In the genomic region with DNA sequence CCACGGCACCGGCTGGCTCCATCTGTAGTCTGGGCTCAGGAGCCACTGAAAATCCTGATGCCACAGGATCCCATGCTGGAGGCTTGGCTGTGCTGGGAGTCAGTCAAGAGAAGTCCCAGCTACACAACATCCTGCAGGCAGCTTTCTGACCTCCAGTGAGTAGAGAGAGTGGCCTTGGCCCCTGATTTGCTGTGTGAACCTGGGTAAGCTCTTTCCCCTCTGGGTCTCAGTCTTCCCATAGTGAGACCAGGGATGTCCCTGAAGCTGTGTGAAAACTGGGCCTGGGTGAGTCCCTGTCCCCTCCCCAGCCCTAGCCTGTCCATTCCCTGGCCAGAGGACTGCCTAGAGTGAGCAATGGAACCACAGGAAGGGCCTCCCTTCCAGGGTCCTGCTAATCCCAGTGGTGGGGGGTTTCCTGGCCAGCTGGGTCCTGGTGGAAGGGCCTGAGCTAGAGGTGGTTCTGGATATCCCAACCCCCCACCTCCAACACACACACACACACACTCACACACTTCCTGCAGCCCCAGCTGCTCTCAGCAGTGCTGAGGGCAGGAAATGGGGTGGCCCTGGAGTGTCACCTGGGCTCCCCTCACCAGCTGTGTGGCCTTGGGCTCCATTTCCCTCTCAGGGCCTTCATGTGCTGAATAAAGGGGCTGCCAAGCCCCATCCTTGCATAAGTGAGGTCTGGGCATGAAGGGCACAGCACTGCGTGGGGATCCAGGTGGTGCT, we compare ENCODE assay signal across 8 cellular contexts. TPM values are rescaled to one million over a fixed set of nuclear protein-coding genes. Genes with fewer than 3 reads are reported as not detected.
DNase-seq lines count a peak whose midpoint lies in the region; ATAC-seq and TF ChIP-seq lines count a peak whose summit lies in the region.
"Not testable (repeated sequence)": the region's sequence is repeated elsewhere in the genome, so short reads cannot be mapped to it uniquely, and the experiment has no call there.

No MANE protein-coding gene starts in this region.

- not testable (repeated sequence) for H3K4me1 ChIP-seq in right atrium auricular region

- H3K27me3 Mint-ChIP-seq in CD4-positive, alpha-beta T cell; T-helper 17 cell; activated T-helper 17 cell treated with anti-CD3 and anti-CD28 coated beads, Interleukin-2, amount 50 U/mL, for 72 hours; stimulated activated naive B cell treated with anti-CD40 and anti-IgM and Interleukin-4, amounts not matched to agents 10 μg/mL and 1 μg/mL and 100 μg/mL, for 72 hours: not testable (repeated sequence)

- H3K36me3 ChIP-seq in right atrium auricular region: not testable (repeated sequence)

- peak; percentile 95 for ATAC-seq in CD4-positive, alpha-beta T cell (ENCODE audit: poor library complexity)
- peak; percentile 78 for ATAC-seq in GM19395 (IDR thresholded peaks at IDR 0.05; ENCODE audit: unreplicated experiment)
- peak; percentile 59 for ATAC-seq in GM21723 (IDR thresholded peaks at IDR 0.05; ENCODE audit: unreplicated experiment)
- peak; percentile 78 for ATAC-seq in HG03108 (IDR thresholded peaks at IDR 0.05; ENCODE audit: unreplicated experiment)
- ATAC-seq in T-helper 17 cell: peak; percentile 89
- peak; percentile 60 for ATAC-seq in activated T-helper 17 cell treated with anti-CD3 and anti-CD28 coated beads, Interleukin-2, amount 50 U/mL, for 72 hours (replicated peaks)
- ATAC-seq in stimulated activated naive B cell treated with anti-CD40 and anti-IgM and Interleukin-4, amounts not matched to agents 10 μg/mL and 1 μg/mL and 100 μg/mL, for 72 hours (replicated peaks): peak; percentile 56 to 65

- not testable (repeated sequence) for H3K9me3 ChIP-seq in CD4-positive, alpha-beta T cell (ENCODE audit: control insufficient read depth, low read length); T-helper 17 cell (ENCODE audit: control insufficient read depth, low read length, poor library complexity, severe bottlenecking); right atrium auricular region

- CTCF ChIA-PET in CD4-positive, alpha-beta T cell (lab: Charles Lee): not testable (repeated sequence)

- TF ChIP-seq CTCF in CD4-positive, alpha-beta T cell (IDR thresholded peaks at IDR 0.05); right atrium auricular region (IDR thresholded peaks at IDR 0.05): not testable (repeated sequence)

- H3K27ac ChIP-seq in CD4-positive, alpha-beta T cell (ENCODE audit: low read depth, low read length); right atrium auricular region: not testable (repeated sequence)

- H3K4me3 Mint-ChIP-seq in CD4-positive, alpha-beta T cell; T-helper 17 cell; activated T-helper 17 cell treated with anti-CD3 and anti-CD28 coated beads, Interleukin-2, amount 50 U/mL, for 72 hours; stimulated activated naive B cell treated with anti-CD40 and anti-IgM and Interleukin-4, amounts not matched to agents 10 μg/mL and 1 μg/mL and 100 μg/mL, for 72 hours: not testable (repeated sequence)

- H3K27ac Mint-ChIP-seq in CD4-positive, alpha-beta T cell; activated T-helper 17 cell treated with anti-CD3 and anti-CD28 coated beads, Interleukin-2, amount 50 U/mL, for 72 hours; stimulated activated naive B cell treated with anti-CD40 and anti-IgM and Interleukin-4, amounts not matched to agents 10 μg/mL and 1 μg/mL and 100 μg/mL, for 72 hours: not testable (repeated sequence)
- H3K27ac Mint-ChIP-seq in T-helper 17 cell: peak overlapping the region; percentile 19

- not testable (repeated sequence) for H3K9me3 Mint-ChIP-seq in CD4-positive, alpha-beta T cell; activated T-helper 17 cell treated with anti-CD3 and anti-CD28 coated beads, Interleukin-2, amount 50 U/mL, for 72 hours; stimulated activated naive B cell treated with anti-CD40 and anti-IgM and Interleukin-4, amounts not matched to agents 10 μg/mL and 1 μg/mL and 100 μg/mL, for 72 hours

- intact Hi-C loops in CD4-positive, alpha-beta T cell (cut with DNase I, micrococcal nuclease): loop anchor here in 1 of 2 experiments (10.0 kb wide), 1 partner anchor 47 kb away; no protein-coding TSS in a partner anchor

- POLR2A ChIA-PET in CD4-positive, alpha-beta T cell (lab: Charles Lee): not testable (repeated sequence)

- not testable (repeated sequence) for H3K4me3 ChIP-seq in right atrium auricular region

- peak in 1 of 10 experiments; percentile 15 for DNase-seq in CD4-positive, alpha-beta T cell
- not testable (repeated sequence) for DNase-seq in T-helper 17 cell; stimulated activated naive B cell treated with anti-CD40 and anti-IgM and Interleukin-4, amounts not matched to agents 10 μg/mL and 1 μg/mL and 100 μg/mL, for 72 hours
- peak; percentile 53 for DNase-seq in right atrium auricular region (ENCODE audit: low spot score)

- H3K36me3 Mint-ChIP-seq in CD4-positive, alpha-beta T cell (ENCODE audit: low read depth); T-helper 17 cell (ENCODE audit: low read depth); activated T-helper 17 cell treated with anti-CD3 and anti-CD28 coated beads, Interleukin-2, amount 50 U/mL, for 72 hours (ENCODE audit: low read depth); stimulated activated naive B cell treated with anti-CD40 and anti-IgM and Interleukin-4, amounts not matched to agents 10 μg/mL and 1 μg/mL and 100 μg/mL, for 72 hours: not testable (repeated sequence)

- not testable (repeated sequence) for H3K27me3 ChIP-seq in CD4-positive, alpha-beta T cell (ENCODE audit: control insufficient read depth, insufficient read depth, low read length); right atrium auricular region

- H3K4me1 Mint-ChIP-seq in CD4-positive, alpha-beta T cell (ENCODE audit: low read depth); T-helper 17 cell; activated T-helper 17 cell treated with anti-CD3 and anti-CD28 coated beads, Interleukin-2, amount 50 U/mL, for 72 hours; stimulated activated naive B cell treated with anti-CD40 and anti-IgM and Interleukin-4, amounts not matched to agents 10 μg/mL and 1 μg/mL and 100 μg/mL, for 72 hours: not testable (repeated sequence)

RNA-seq across cellular contexts. Expression of a gene that starts 17.5 kb away (rescaled TPM):
- total RNA-seq in CD4-positive, alpha-beta T cell: 1 to 10 TPM in 1 of 2 experiments, under 1 TPM in 1; 0.93 to 1.1 TPM
- 1 to 10 TPM; 1.4 to 1.9 TPM for total RNA-seq in T-helper 17 cell
- 1 to 10 TPM; 1.2 to 1.5 TPM for total RNA-seq in activated T-helper 17 cell treated with anti-CD3 and anti-CD28 coated beads, Interleukin-2, amount 50 U/mL, for 72 hours
- under 1 TPM; 0.33 to 0.35 TPM for total RNA-seq in right atrium auricular region
